ENCODE assay signal across 12 cellular contexts in the genomic region with DNA sequence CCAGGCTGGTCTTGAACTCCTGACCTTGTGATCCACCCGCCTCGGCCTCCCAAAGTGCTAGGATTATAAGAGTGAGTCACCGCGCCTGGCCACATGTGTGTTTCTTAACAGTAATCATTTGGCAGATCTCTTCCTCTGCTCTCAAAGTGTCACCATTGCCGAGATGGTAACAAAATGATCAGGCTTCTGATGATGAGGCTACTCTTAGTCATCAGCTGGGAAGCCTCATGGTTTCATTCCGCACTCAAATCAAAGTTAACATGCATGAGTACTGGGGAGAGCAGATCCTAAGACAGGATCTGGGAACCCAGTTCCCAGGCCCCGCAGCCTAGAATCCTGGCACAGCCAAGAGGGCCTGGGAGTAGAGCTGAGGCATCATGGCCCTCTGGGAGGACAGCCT. TPM values are rescaled to one million over a fixed set of nuclear protein-coding genes. Genes with fewer than 3 reads are reported as not detected.
A peak's percentile ranks its signal among the peaks of the same experiment; 100 is the strongest.
DNase-seq lines count a peak whose midpoint lies in the region; ATAC-seq and TF ChIP-seq lines count a peak whose summit lies in the region.
"Had no signal": no experiment of that assay in that cellular context is flagged by ENCODE, and none has a peak within 500 bp of the region (broad histone marks: within the 10 kb centered on the region; RNA-seq: fewer than 3 reads in every experiment).

No MANE protein-coding gene starts in this region.

- TF ChIP-seq CTCF in fibroblast of pulmonary artery (IDR thresholded peaks at IDR 0.05; ENCODE audit: low read length, missing control alignments) (no peak), ascending aorta (IDR thresholded peaks at IDR 0.05) (no peak), GM13976 (IDR thresholded peaks at IDR 0.05; ENCODE audit: borderline replicate concordance, control extremely low read depth, extremely low read depth, insufficient read depth, missing control alignments) (no peak)

- DNase-seq in GM23248, result peak; percentile 96
- peak; percentile 53 for DNase-seq in fibroblast of pulmonary artery (ENCODE audit: low read depth)
- DNase-seq in ascending aorta (ENCODE audit: low spot score in 2 of 2), result no peak
- no peak for DNase-seq in GM13976 (ENCODE audit: low spot score)
- no peak for DNase-seq in SIG-M5 treated with dmso at 0.1 percent for 504 hours (lab: John Stamatoyannopoulos, UW; ENCODE audit: unreplicated experiment)
- DNase-seq: BE2C; DMS79; stimulated activated CD4-positive, alpha-beta T cell treated with anti-CD3 and anti-CD28 coated beads, Interleukin-2, amount 100 ng/mL, for 24 hours had no signal

- H3K36me3 ChIP-seq in ACC112 (ENCODE audit: insufficient read depth, low read length), result peaks cover 14% of the 10 kb centered on the region
- H3K36me3 ChIP-seq in GM23248 (ENCODE audit: low read depth), result peaks cover 16% of the 10 kb centered on the region; the same call in 1 of the 2 replicates
- H3K36me3 ChIP-seq in ascending aorta, result peaks cover 46 to 80% of the 10 kb centered on the region in 2 donors

- H2AFZ ChIP-seq in ACC112 (ENCODE audit: low read length, unreplicated experiment) (no peak overlapping the region), GM23248 (no peak overlapping the region)

- intact Hi-C loops in ascending aorta (cut with DNase I), result no loop called here

- H3K27me3 ChIP-seq in ACC112 (ENCODE audit: insufficient read depth, low read length), result no peaks in the 10 kb centered on the region
- no peaks in the 10 kb centered on the region for H3K27me3 ChIP-seq in GM23248 (replicated peaks; ENCODE audit: insufficient read depth)
- no peaks in the 10 kb centered on the region for H3K27me3 ChIP-seq in ascending aorta
- H3K27me3 ChIP-seq: BE2C had no signal

- H3K27ac ChIP-seq in ACC112 (ENCODE audit: low read depth, low read length) (peak overlapping the region; percentile 85), GM23248 (peak overlapping the region; percentile 70), ascending aorta (no peak overlapping the region)

- H3K79me2 ChIP-seq in ACC112 (ENCODE audit: control insufficient read depth, insufficient read depth, low read length, unreplicated experiment), result no peaks in the 10 kb centered on the region
- no peaks in the 10 kb centered on the region for H3K79me2 ChIP-seq in GM23248 (ENCODE audit: insufficient read depth)

- H3K4me3 ChIP-seq in ACC112 (ENCODE audit: low read depth, low read length), result no peak overlapping the region
- H3K4me3 ChIP-seq in GM23248, result no peak overlapping the region
- H3K4me3 ChIP-seq in fibroblast of pulmonary artery (replicated peaks; ENCODE audit: low read depth, low read length), result no peak overlapping the region
- no peak overlapping the region for H3K4me3 ChIP-seq in ascending aorta

- H3K9ac ChIP-seq in GM23248, result peak overlapping the region; percentile 32; the same call in 1 of the 2 replicates

- H4K20me1 ChIP-seq in GM23248 (ENCODE audit: insufficient read depth), result no peaks in the 10 kb centered on the region

- no peaks in the 10 kb centered on the region for H3K9me3 ChIP-seq in GM23248 (ENCODE audit: low read depth)
- no peaks in the 10 kb centered on the region for H3K9me3 ChIP-seq in ascending aorta
- H3K9me3 ChIP-seq: BE2C had no signal

- H3K4me1 ChIP-seq in ACC112 (ENCODE audit: control insufficient read depth, insufficient read depth, low read length, unreplicated experiment) (peaks cover 14% of the 10 kb centered on the region), GM23248 (ENCODE audit: insufficient read depth) (peaks cover 8% of the 10 kb centered on the region; the same call in 1 of the 2 replicates), ascending aorta (no peaks in the 10 kb centered on the region)
- H3K4me1 ChIP-seq: BE2C had no signal

- ATAC-seq in SK-N-SH treated with all-trans-retinoic acid at 6 μM for 48 hours (peak; percentile 89), HG03196 (IDR thresholded peaks at IDR 0.05; ENCODE audit: unreplicated experiment) (no peak)

- in situ Hi-C loops in GM23248 (cut with MboI), result no loop called here
- in situ Hi-C loops in GM13976 (cut with MboI; ENCODE audit: low sequenced_read_pairs, unreplicated experiment), result no loop called here

- H3K9me2 ChIP-seq in GM23248 (ENCODE audit: insufficient read depth), result no peaks in the 10 kb centered on the region

- H3F3A ChIP-seq in GM23248 (ENCODE audit: insufficient read depth), result peaks cover 22% of the 10 kb centered on the region

- no peak overlapping the region for H3K4me2 ChIP-seq in GM23248 (ENCODE audit: unreplicated experiment)

- WGBS in GM23248 (ENCODE audit: low coverage in 1 of 2, low lambda C conversion rate in 2 of 2, missing lambda C conversion rate in 2 of 2), 2 experiments, result 17 to 26% methylated on average over 7 of the region's 7 CpGs

TF ChIP-seq in SK-N-SH treated with all-trans-retinoic acid at 6 μM for 48 hours, 23 proteins besides CTCF, POLR2A, EP300 and RAD21:
- TF ChIP-seq RARB (CRISPR knock-in tag; IDR thresholded peaks at IDR 0.05) (no peak), PPARA (CRISPR knock-in tag; IDR thresholded peaks at IDR 0.05; ENCODE audit: borderline replicate concordance) (no peak), TOX (CRISPR knock-in tag; IDR thresholded peaks at IDR 0.05; ENCODE audit: borderline replicate concordance) (no peak), ZFP3 (CRISPR knock-in tag; IDR thresholded peaks at IDR 0.05) (no peak), ESRRG (CRISPR knock-in tag; IDR thresholded peaks at IDR 0.05) (no peak)

RNA-seq across cellular contexts. Expression of gene BARHL1, which starts 27.4 kb away (rescaled TPM):
- not detected in 2 replicates for total RNA-seq in GM23248 (2014; rRNA removed; shearing (Covaris generic))
- not detected in 2 replicates for polyA plus RNA-seq in GM23248 (2016; fragmentation: Nextera tagmentation; extraction: Ambion mirVana)
- total RNA-seq in ascending aorta, result not detected
- total RNA-seq: progenitor cell of endocrine pancreas had no signal

RNA-seq across cellular contexts. Expression of gene DDX31, which starts 60.0 kb away (rescaled TPM):
- total RNA-seq in GM23248 (2014; rRNA removed; shearing (Covaris generic)), result 11.0 and 14.9 TPM in 2 replicates
- 7.4 and 8.2 TPM in 2 replicates for polyA plus RNA-seq in GM23248 (2016; fragmentation: Nextera tagmentation; extraction: Ambion mirVana)
- 20.4 TPM for total RNA-seq in ascending aorta

Comparison
In these comparisons a context has a peak if more than half of its experiments do, and no peak if none do; other contexts are left out.
1. H3K27ac ChIP-seq: peak in ACC112 (single experiment) and GM23248 (single experiment); none in ascending aorta (0 of 2).
2. DNase-seq: peak in GM23248 (single experiment) and fibroblast of pulmonary artery (single experiment); none in ascending aorta (0 of 2), GM13976 (single experiment) and SIG-M5 treated with dmso at 0.1 percent for 504 hours (single experiment).